ENCODE assay signal across 8 cellular contexts in the genomic region with DNA sequence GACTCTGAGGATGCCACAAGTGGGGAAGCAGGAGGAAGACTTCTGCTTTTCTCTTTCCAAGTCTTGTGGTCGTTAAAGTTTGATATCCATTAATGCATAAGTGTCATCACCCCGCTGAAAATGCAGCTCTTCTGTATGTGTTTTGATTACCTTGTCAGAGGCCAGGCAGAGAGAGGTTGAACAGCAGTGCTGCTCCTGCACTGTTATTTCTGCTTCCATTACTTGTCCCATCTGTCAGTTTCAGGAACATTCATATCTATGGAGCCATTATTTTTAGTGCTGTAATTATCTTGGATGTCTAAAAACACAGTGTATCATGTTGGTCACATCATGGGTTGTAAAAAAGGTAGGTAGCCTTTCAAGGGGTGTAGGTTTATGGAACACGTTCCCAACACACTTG.
"Had no signal": no experiment of that assay in that cellular context is flagged by ENCODE, and none has a peak within 500 bp of the region (broad histone marks: within the 10 kb centered on the region; RNA-seq: fewer than 3 reads in every experiment).

No MANE protein-coding gene starts in this region.

- H3K9me3 Mint-ChIP-seq: GM23338 had no signal

- H3K4me2 ChIP-seq: GM23338 had no signal

- H2AFZ ChIP-seq: GM23338 had no signal

- ATAC-seq: GM23338, K562 had no signal

- H3K4me3 ChIP-seq: GM23338, K562 had no signal

- DNase-seq: H9, HCEC 1CT, IMR-90 had no signal

- FAIRE-seq: H1, H54, HTR-8/SVneo, K562 had no signal

- H3K27ac Mint-ChIP-seq: GM23338, H9 had no signal

- H3K4me3 Mint-ChIP-seq: GM23338, H9 had no signal
